Comparison of ENCODE assay signal across 1 cellular context in genomic region chr16:71673190-71673956, GRCh38.
TF ChIP-seq lines count a peak whose summit lies in the region.

No MANE protein-coding gene starts in this region.

TF ChIP-seq in GM12878, 131 proteins besides CTCF, POLR2A, EP300 and RAD21 (continued from another document):
- TF ChIP-seq REST (IDR thresholded peaks at IDR 0.05; ENCODE audit: low read depth, low read length) (no peak), SUPT20H (IDR thresholded peaks at IDR 0.05; ENCODE audit: borderline replicate concordance, control insufficient read depth, low read depth, low read length) (no peak), CHD4 (IDR thresholded peaks at IDR 0.05) (no peak), SIN3A (IDR thresholded peaks at IDR 0.05; ENCODE audit: low read depth, low read length) (no peak), RCOR1 (conservative IDR thresholded peaks at IDR 0.05; ENCODE audit: low read depth, low read length) (no peak), BCLAF1 (IDR thresholded peaks at IDR 0.05) (no peak), GABPA (IDR thresholded peaks at IDR 0.05; ENCODE audit: low read depth) (no peak), POLR2AphosphoS2 (IDR thresholded peaks at IDR 0.05; ENCODE audit: low read depth, low read length) (no peak)
